In the genomic region with DNA sequence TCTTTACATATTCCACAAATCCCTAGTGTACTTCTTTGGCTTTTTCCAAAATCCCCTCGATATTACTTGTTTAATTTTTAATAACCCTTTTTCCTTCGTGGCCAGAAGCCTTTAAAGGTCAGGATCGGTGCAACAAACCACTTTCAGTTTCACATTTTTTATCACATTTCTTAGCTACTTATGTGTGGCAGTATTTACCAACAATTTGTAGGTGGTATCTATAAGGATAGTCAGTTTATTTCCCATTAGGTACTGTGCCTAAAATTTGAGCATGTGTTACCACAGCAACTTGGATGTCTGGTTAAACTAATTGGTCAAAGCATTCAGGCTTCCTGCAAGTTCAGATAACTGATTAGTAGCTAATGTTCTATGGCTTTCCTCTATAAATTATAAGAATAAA, we compare ENCODE assay signal across 1 cellular context.
TF ChIP-seq lines count a peak whose summit lies in the region.

No MANE protein-coding gene starts in this region.

TF ChIP-seq in WTC11, 78 proteins besides CTCF, POLR2A, EP300 and RAD21 (continued from another document):
- TF ChIP-seq AR (CRISPR knock-in tag; IDR thresholded peaks at IDR 0.05) (no peak), CREB1 (CRISPR knock-in tag; IDR thresholded peaks at IDR 0.05) (no peak)
TF ChIP-seq in WTC11: peak in this region for 0.
